8 cellular contexts compared by ENCODE assay signal in the genomic region with DNA sequence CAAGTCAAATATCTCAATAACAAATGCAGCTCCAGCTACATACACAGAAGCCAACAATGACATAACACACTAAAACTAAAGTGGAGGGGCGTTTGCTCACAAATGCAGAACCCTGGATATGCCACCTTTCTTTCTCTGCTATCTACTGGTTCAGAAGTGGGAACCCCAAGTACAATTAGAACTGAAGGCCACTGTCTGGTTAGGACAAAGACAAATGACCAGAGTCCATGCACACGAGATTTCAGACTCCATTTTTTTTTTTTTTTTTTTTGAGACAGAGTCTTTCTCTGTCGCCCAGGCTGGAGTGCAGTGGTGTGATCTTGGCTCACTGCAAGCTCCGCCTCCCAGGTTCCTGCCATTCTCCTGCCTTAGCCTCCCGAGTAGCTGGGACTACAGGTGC. TPM values are rescaled to one million over a fixed set of nuclear protein-coding genes. Genes with fewer than 3 reads are reported as not detected.
DNase-seq lines count a peak whose midpoint lies in the region; ATAC-seq and TF ChIP-seq lines count a peak whose summit lies in the region.
"Not testable (repeated sequence)": the region's sequence is repeated elsewhere in the genome, so short reads cannot be mapped to it uniquely, and the experiment has no call there.

No MANE protein-coding gene starts in this region.

- H3K27ac Mint-ChIP-seq in activated CD4-positive, alpha-beta memory T cell treated with anti-CD3 and anti-CD28 coated beads, Interleukin-2, amount 10 ng/mL, durations not matched to agents 7 days and 5 days: peak overlapping the region; percentile 79
- peak overlapping the region; percentile 58 for H3K27ac Mint-ChIP-seq in activated naive CD8-positive, alpha-beta T cell
- peak overlapping the region; percentile 59 to 98 (median 96) for H3K27ac Mint-ChIP-seq in naive thymus-derived CD8-positive, alpha-beta T cell
- peak overlapping the region; percentile 79 for H3K27ac Mint-ChIP-seq in stimulated activated naive B cell treated with anti-CD40 and anti-IgM and Interleukin-4, amounts not matched to agents 10 μg/mL and 1 μg/mL and 100 μg/mL, for 72 hours

- H3K4me3 ChIP-seq in BLaER1 treated with 17β-estradiol and CSF1 and Interleukin-3, amounts not matched to agents 10 nM and 100 nM; HCT116 (replicated peaks in 1 of 2; ENCODE audit: low read depth in 1 of 2, low read length in 2 of 2); SU-DHL-6 (ENCODE audit: insufficient read depth, low read length, poor library complexity, severe bottlenecking); cardiac muscle cell: not testable (repeated sequence)

- H3K4me2 ChIP-seq in BLaER1 treated with 17β-estradiol and CSF1 and Interleukin-3, amounts not matched to agents 10 nM and 100 nM: peak overlapping the region in 10 of 11 experiments; percentile 74 to 93 (median 84); a peak in 19 of 22 replicates
- peak overlapping the region; percentile 1; the same call in 1 of the 2 replicates for H3K4me2 ChIP-seq in HCT116 (ENCODE audit: low read length)
- peak overlapping the region; percentile 1 for H3K4me2 ChIP-seq in SU-DHL-6 (ENCODE audit: low read depth, low read length, poor library complexity, severe bottlenecking)

- H3K36me3 ChIP-seq in BLaER1 treated with 17β-estradiol and CSF1 and Interleukin-3, amounts not matched to agents 10 nM and 100 nM: peaks cover 28 to 66% (median 50%) of the 10 kb centered on the region in 11 experiments
- H3K36me3 ChIP-seq in HCT116 (ENCODE audit: control insufficient read depth in 1 of 2, insufficient read depth in 2 of 2, low read length in 2 of 2): peaks cover 24 to 73% of the 10 kb centered on the region in 2 experiments
- H3K36me3 ChIP-seq in SU-DHL-6 (ENCODE audit: low read length): peaks cover 29% of the 10 kb centered on the region
- H3K36me3 ChIP-seq in cardiac muscle cell: peaks cover 28% of the 10 kb centered on the region

- TF ChIP-seq POLR2A in HCT116 (IDR thresholded peaks at IDR 0.05; ENCODE audit: borderline replicate concordance, extremely low read depth, insufficient read depth, insufficient read length): not testable (repeated sequence)

- not testable (repeated sequence) for H3K9me3 Mint-ChIP-seq in activated CD4-positive, alpha-beta memory T cell treated with anti-CD3 and anti-CD28 coated beads, Interleukin-2, amount 10 ng/mL, durations not matched to agents 7 days and 5 days; activated naive CD8-positive, alpha-beta T cell (ENCODE audit: low read depth); naive thymus-derived CD8-positive, alpha-beta T cell; stimulated activated naive B cell treated with anti-CD40 and anti-IgM and Interleukin-4, amounts not matched to agents 10 μg/mL and 1 μg/mL and 100 μg/mL, for 72 hours

- not testable (repeated sequence) for H3K27me3 Mint-ChIP-seq in activated CD4-positive, alpha-beta memory T cell treated with anti-CD3 and anti-CD28 coated beads, Interleukin-2, amount 10 ng/mL, durations not matched to agents 7 days and 5 days; activated naive CD8-positive, alpha-beta T cell; naive thymus-derived CD8-positive, alpha-beta T cell; stimulated activated naive B cell treated with anti-CD40 and anti-IgM and Interleukin-4, amounts not matched to agents 10 μg/mL and 1 μg/mL and 100 μg/mL, for 72 hours

- RAD21 ChIA-PET in HCT116 (lab: Charles Lee; ENCODE audit: low non-redundant PET in 1 of 2, low total read pairs in 2 of 2, uncharacterized antibody in 2 of 2, unreplicated experiment in 2 of 2): not testable (repeated sequence)

- BruUV-seq in HCT116 (replicated peaks; lab: Mats Ljungman, UMichigan): not testable (repeated sequence)

- peaks cover 0 to 14% (median 0%) of the 10 kb centered on the region in 11 experiments; a peak in 1 of 22 replicates for H3K9me3 ChIP-seq in BLaER1 treated with 17β-estradiol and CSF1 and Interleukin-3, amounts not matched to agents 10 nM and 100 nM (replicated peaks in 1 of 11)
- H3K9me3 ChIP-seq in HCT116 (ENCODE audit: control insufficient read depth in 1 of 2, insufficient read depth in 1 of 2, low read depth in 1 of 2, low read length in 2 of 2); SU-DHL-6 (ENCODE audit: insufficient read depth, low read length); cardiac muscle cell (ENCODE audit: low read depth): not testable (repeated sequence)

- H3K9me2 ChIP-seq in HCT116 (ENCODE audit: insufficient read depth); SU-DHL-6 (replicated peaks; ENCODE audit: insufficient read depth, low read length): not testable (repeated sequence)

- intact Hi-C loops in HCT116 (cut with micrococcal nuclease): not testable (repeated sequence)

- peak overlapping the region in 3 of 11 experiments; percentile 0 to 19 (median 3); a peak in 1 of 22 replicates for H3K27ac ChIP-seq in BLaER1 treated with 17β-estradiol and CSF1 and Interleukin-3, amounts not matched to agents 10 nM and 100 nM
- H3K27ac ChIP-seq in HCT116 (ENCODE audit: low read depth, low read length): peak overlapping the region; percentile 24; the same call in 1 of the 2 replicates
- peak overlapping the region; percentile 3; the same call in 1 of the 2 replicates for H3K27ac ChIP-seq in SU-DHL-6 (ENCODE audit: low read depth, low read length)
- H3K27ac ChIP-seq in cardiac muscle cell: peak overlapping the region; percentile 44

- peaks cover 55 to 91% (median 77%) of the 10 kb centered on the region in 10 experiments for H3K4me1 ChIP-seq in BLaER1 treated with 17β-estradiol and CSF1 and Interleukin-3, amounts not matched to agents 10 nM and 100 nM
- H3K4me1 ChIP-seq in HCT116 (ENCODE audit: control insufficient read depth in 1 of 2, insufficient read depth in 2 of 2, low read length in 2 of 2) (peaks cover 58 to 100% of the 10 kb centered on the region in 2 experiments), cardiac muscle cell (ENCODE audit: low read depth) (peaks cover 16% of the 10 kb centered on the region)

- not testable (repeated sequence) for DNase-seq in HCT116 (ENCODE audit: low read depth, low spot score); activated CD4-positive, alpha-beta memory T cell treated with anti-CD3 and anti-CD28 coated beads, Interleukin-2, amount 10 ng/mL, durations not matched to agents 7 days and 5 days; cardiac muscle cell (ENCODE audit: low read depth in 1 of 2, low spot score in 1 of 2); naive thymus-derived CD8-positive, alpha-beta T cell; stimulated activated naive B cell treated with anti-CD40 and anti-IgM and Interleukin-4, amounts not matched to agents 10 μg/mL and 1 μg/mL and 100 μg/mL, for 72 hours

- H3K4me3 Mint-ChIP-seq in activated CD4-positive, alpha-beta memory T cell treated with anti-CD3 and anti-CD28 coated beads, Interleukin-2, amount 10 ng/mL, durations not matched to agents 7 days and 5 days; activated naive CD8-positive, alpha-beta T cell: not testable (repeated sequence)
- H3K4me3 Mint-ChIP-seq in naive thymus-derived CD8-positive, alpha-beta T cell: peak overlapping the region in 4 of 10 donors; percentile 0 to 48 (median 29)
- peak overlapping the region in 1 of 2 donors; percentile 46 for H3K4me3 Mint-ChIP-seq in stimulated activated naive B cell treated with anti-CD40 and anti-IgM and Interleukin-4, amounts not matched to agents 10 μg/mL and 1 μg/mL and 100 μg/mL, for 72 hours

- CTCF ChIA-PET in HCT116 (lab: Charles Lee): interaction anchor here (2.2 kb wide), 1 partner anchor 17 kb away, joined by 6 read pairs; no protein-coding TSS in a partner anchor
- CTCF ChIA-PET in activated CD4-positive, alpha-beta memory T cell treated with anti-CD3 and anti-CD28 coated beads, Interleukin-2, amount 10 ng/mL, durations not matched to agents 7 days and 5 days (lab: Charles Lee): interaction anchor here (0.7 to 3.7 kb wide), 3 partner anchors 8 to 182 kb away, joined by 3 to 24 read pairs (median 4); a partner anchor contains a TSS

- peaks cover 77 to 98% (median 96%) of the 10 kb centered on the region in 11 experiments for H4K20me1 ChIP-seq in BLaER1 treated with 17β-estradiol and CSF1 and Interleukin-3, amounts not matched to agents 10 nM and 100 nM
- H4K20me1 ChIP-seq in HCT116 (ENCODE audit: insufficient read depth) (peaks cover 86% of the 10 kb centered on the region), SU-DHL-6 (ENCODE audit: low read depth, low read length) (peaks cover 35% of the 10 kb centered on the region; the same call in 1 of the 2 replicates)

- not testable (repeated sequence) for H3K9ac ChIP-seq in BLaER1 treated with 17β-estradiol and CSF1 and Interleukin-3, amounts not matched to agents 10 nM and 100 nM; HCT116 (ENCODE audit: low read length); SU-DHL-6 (ENCODE audit: low read length)

- not testable (repeated sequence) for TF ChIP-seq CTCF in HCT116 (IDR thresholded peaks at IDR 0.05 in 2 of 3, conservative IDR thresholded peaks at IDR 0.05 in 1 of 3; ENCODE audit: borderline replicate concordance in 1 of 3, insufficient read depth in 1 of 3, low read depth in 2 of 3, low read length in 2 of 3); SU-DHL-6 (IDR thresholded peaks at IDR 0.05; ENCODE audit: insufficient read depth, low read length, poor library complexity, severe bottlenecking); cardiac muscle cell (IDR thresholded peaks at IDR 0.05; ENCODE audit: low read depth, low read length)

- not testable (repeated sequence) for H2AFZ ChIP-seq in HCT116 (ENCODE audit: low read depth, low read length, poor library complexity, severe bottlenecking); SU-DHL-6 (ENCODE audit: low read depth, low read length, severe bottlenecking)

- H3K79me2 ChIP-seq in HCT116 (ENCODE audit: insufficient read depth, low read length) (peaks cover 100% of the 10 kb centered on the region), SU-DHL-6 (ENCODE audit: insufficient read depth, low read length) (peaks cover 100% of the 10 kb centered on the region)

- POLR2A ChIA-PET in HCT116 (lab: Charles Lee): interaction anchor here (0.7 kb wide), 1 partner anchor 77 kb away, joined by 3 read pairs; no protein-coding TSS in a partner anchor
- POLR2A ChIA-PET in activated CD4-positive, alpha-beta memory T cell treated with anti-CD3 and anti-CD28 coated beads, Interleukin-2, amount 10 ng/mL, durations not matched to agents 7 days and 5 days (lab: Charles Lee): interaction anchor here (1.1 to 1.3 kb wide), 2 partner anchors 28 to 78 kb away, joined by 3 to 4 read pairs; a partner anchor contains a TSS
- POLR2A ChIA-PET in naive thymus-derived CD8-positive, alpha-beta T cell (lab: Charles Lee): interaction anchor here (0.7 to 3.5 kb wide), 3 partner anchors 26 to 78 kb away, joined by 3 to 10 read pairs (median 3); no protein-coding TSS in a partner anchor

- not testable (repeated sequence) for TF ChIP-seq RAD21 in HCT116 (IDR thresholded peaks at IDR 0.05; ENCODE audit: low read depth)

- H3K4me1 Mint-ChIP-seq in activated CD4-positive, alpha-beta memory T cell treated with anti-CD3 and anti-CD28 coated beads, Interleukin-2, amount 10 ng/mL, durations not matched to agents 7 days and 5 days: peaks cover 68% of the 10 kb centered on the region
- peaks cover 81% of the 10 kb centered on the region for H3K4me1 Mint-ChIP-seq in activated naive CD8-positive, alpha-beta T cell (ENCODE audit: low read depth)
- H3K4me1 Mint-ChIP-seq in naive thymus-derived CD8-positive, alpha-beta T cell: peaks cover 33 to 85% (median 71%) of the 10 kb centered on the region in 4 donors
- peaks cover 57 to 84% of the 10 kb centered on the region in 2 donors for H3K4me1 Mint-ChIP-seq in stimulated activated naive B cell treated with anti-CD40 and anti-IgM and Interleukin-4, amounts not matched to agents 10 μg/mL and 1 μg/mL and 100 μg/mL, for 72 hours

- H3K36me3 Mint-ChIP-seq in activated CD4-positive, alpha-beta memory T cell treated with anti-CD3 and anti-CD28 coated beads, Interleukin-2, amount 10 ng/mL, durations not matched to agents 7 days and 5 days (ENCODE audit: low read depth): peaks cover 57% of the 10 kb centered on the region
- H3K36me3 Mint-ChIP-seq in activated naive CD8-positive, alpha-beta T cell: peaks cover 17% of the 10 kb centered on the region
- peaks cover 0 to 30% (median 11%) of the 10 kb centered on the region in 3 donors for H3K36me3 Mint-ChIP-seq in naive thymus-derived CD8-positive, alpha-beta T cell
- H3K36me3 Mint-ChIP-seq in stimulated activated naive B cell treated with anti-CD40 and anti-IgM and Interleukin-4, amounts not matched to agents 10 μg/mL and 1 μg/mL and 100 μg/mL, for 72 hours: peaks cover 33 to 65% of the 10 kb centered on the region in 2 donors

- H3K27me3 ChIP-seq in BLaER1 treated with 17β-estradiol and CSF1 and Interleukin-3, amounts not matched to agents 10 nM and 100 nM; HCT116 (ENCODE audit: insufficient read depth, low read length); SU-DHL-6 (ENCODE audit: low read length); cardiac muscle cell: not testable (repeated sequence)

- not testable (repeated sequence) for ATAC-seq in HCT116; naive thymus-derived CD8-positive, alpha-beta T cell; stimulated activated naive B cell treated with anti-CD40 and anti-IgM and Interleukin-4, amounts not matched to agents 10 μg/mL and 1 μg/mL and 100 μg/mL, for 72 hours (replicated peaks)

- peaks cover 47% of the 10 kb centered on the region for H3F3A ChIP-seq in SU-DHL-6 (ENCODE audit: insufficient read depth)

RNA-seq across cellular contexts. Expression of a gene that starts 27.7 kb away (rescaled TPM):
- total RNA-seq in HCT116 (2021; ENCODE audit: unreplicated experiment) (1,402 TPM), cardiac muscle cell (356 and 401 TPM in 2 replicates)
- polyA plus RNA-seq in HCT116 (2012): 1,219 and 1,280 TPM in 2 replicates
- total RNA-seq in activated CD4-positive, alpha-beta memory T cell treated with anti-CD3 and anti-CD28 coated beads, Interleukin-2, amount 10 ng/mL, durations not matched to agents 7 days and 5 days: 100 to 1,000 TPM; 225 to 228 TPM
- 375 and 448 TPM in 2 replicates for polyA plus RNA-seq in cardiac muscle cell
- total RNA-seq in naive thymus-derived CD8-positive, alpha-beta T cell: 100 to 1,000 TPM; 202 to 212 TPM
- 100 to 1,000 TPM; 127 to 168 (median 143) TPM for polyA plus RNA-seq in naive thymus-derived CD8-positive, alpha-beta T cell

Comparison
In these comparisons a context has a peak if more than half of its experiments do, and no peak if none do; other contexts are left out.
1. H3K4me2 ChIP-seq: peak in every context shown above with its lines; median percentile 84 in BLaER1 treated with 17β-estradiol and CSF1 and Interleukin-3, amounts not matched to agents 10 nM and 100 nM; 1 in HCT116; 1 in SU-DHL-6.